In the genomic region with DNA sequence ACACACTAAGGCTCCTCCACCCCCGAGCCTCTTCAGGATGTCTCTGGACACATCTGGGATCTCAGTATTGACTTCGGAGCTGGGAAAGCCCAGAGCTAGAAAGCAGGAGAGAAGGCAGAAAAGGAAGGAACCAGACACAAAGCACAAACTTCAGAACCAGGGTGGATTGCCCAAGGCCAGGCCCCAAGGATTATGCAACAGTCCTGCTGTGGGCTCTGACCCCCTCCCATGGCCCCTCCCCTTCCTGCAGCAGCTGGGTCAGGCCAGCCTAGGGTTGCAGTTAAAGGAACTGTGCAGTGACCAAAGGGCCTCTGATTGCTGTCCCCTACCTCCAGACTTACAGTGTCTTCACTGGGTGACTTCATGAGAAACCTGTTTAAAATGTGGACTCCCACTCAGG, we compare ENCODE assay signal across 1 cellular context.
TF ChIP-seq lines count a peak whose summit lies in the region.

No MANE protein-coding gene starts in this region.

TF ChIP-seq in HepG2, 621 proteins besides CTCF, POLR2A, EP300 and RAD21 (continued from another document and continues in another):
- TF ChIP-seq, protein P1, sequence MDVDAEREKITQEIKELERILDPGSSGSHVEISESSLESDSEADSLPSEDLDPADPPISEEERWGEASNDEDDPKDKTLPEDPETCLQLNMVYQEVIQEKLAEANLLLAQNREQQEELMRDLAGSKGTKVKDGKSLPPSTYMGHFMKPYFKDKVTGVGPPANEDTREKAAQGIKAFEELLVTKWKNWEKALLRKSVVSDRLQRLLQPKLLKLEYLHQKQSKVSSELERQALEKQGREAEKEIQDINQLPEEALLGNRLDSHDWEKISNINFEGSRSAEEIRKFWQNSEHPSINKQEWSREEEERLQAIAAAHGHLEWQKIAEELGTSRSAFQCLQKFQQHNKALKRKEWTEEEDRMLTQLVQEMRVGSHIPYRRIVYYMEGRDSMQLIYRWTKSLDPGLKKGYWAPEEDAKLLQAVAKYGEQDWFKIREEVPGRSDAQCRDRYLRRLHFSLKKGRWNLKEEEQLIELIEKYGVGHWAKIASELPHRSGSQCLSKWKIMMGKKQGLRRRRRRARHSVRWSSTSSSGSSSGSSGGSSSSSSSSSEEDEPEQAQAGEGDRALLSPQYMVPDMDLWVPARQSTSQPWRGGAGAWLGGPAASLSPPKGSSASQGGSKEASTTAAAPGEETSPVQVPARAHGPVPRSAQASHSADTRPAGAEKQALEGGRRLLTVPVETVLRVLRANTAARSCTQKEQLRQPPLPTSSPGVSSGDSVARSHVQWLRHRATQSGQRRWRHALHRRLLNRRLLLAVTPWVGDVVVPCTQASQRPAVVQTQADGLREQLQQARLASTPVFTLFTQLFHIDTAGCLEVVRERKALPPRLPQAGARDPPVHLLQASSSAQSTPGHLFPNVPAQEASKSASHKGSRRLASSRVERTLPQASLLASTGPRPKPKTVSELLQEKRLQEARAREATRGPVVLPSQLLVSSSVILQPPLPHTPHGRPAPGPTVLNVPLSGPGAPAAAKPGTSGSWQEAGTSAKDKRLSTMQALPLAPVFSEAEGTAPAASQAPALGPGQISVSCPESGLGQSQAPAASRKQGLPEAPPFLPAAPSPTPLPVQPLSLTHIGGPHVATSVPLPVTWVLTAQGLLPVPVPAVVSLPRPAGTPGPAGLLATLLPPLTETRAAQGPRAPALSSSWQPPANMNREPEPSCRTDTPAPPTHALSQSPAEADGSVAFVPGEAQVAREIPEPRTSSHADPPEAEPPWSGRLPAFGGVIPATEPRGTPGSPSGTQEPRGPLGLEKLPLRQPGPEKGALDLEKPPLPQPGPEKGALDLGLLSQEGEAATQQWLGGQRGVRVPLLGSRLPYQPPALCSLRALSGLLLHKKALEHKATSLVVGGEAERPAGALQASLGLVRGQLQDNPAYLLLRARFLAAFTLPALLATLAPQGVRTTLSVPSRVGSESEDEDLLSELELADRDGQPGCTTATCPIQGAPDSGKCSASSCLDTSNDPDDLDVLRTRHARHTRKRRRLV (CRISPR knock-in tag; IDR thresholded peaks at IDR 0.05), result peak; percentile 45; the same call in 1 of the 2 replicates
- TF ChIP-seq ZNF354B (CRISPR knock-in tag; IDR thresholded peaks at IDR 0.05) (0 out of 2 replicates have a peak, but pooled peaks have one; percentile 23), ZKSCAN5 (CRISPR knock-in tag; IDR thresholded peaks at IDR 0.05) (no peak), ZNF282 (IDR thresholded peaks at IDR 0.05; ENCODE audit: partially characterized antibody) (no peak), DNMT1 (CRISPR knock-in tag; IDR thresholded peaks at IDR 0.05) (no peak), CBFB (CRISPR knock-in tag; IDR thresholded peaks at IDR 0.05) (no peak), SP140L (CRISPR knock-in tag; IDR thresholded peaks at IDR 0.05; ENCODE audit: borderline replicate concordance) (no peak), NCOA2 (CRISPR knock-in tag; IDR thresholded peaks at IDR 0.05) (peak; percentile 71), ZNF292 (CRISPR knock-in tag; IDR thresholded peaks at IDR 0.05; ENCODE audit: borderline replicate concordance, low read depth) (peak; percentile 93; the same call in 1 of the 2 replicates), SRF (IDR thresholded peaks at IDR 0.05; ENCODE audit: low read depth, low read length) (no peak), ZNF232 (CRISPR knock-in tag; IDR thresholded peaks at IDR 0.05; ENCODE audit: borderline replicate concordance) (peak; percentile 53; the same call in 1 of the 2 replicates), SMARCE1 (IDR thresholded peaks at IDR 0.05; ENCODE audit: borderline replicate concordance) (no peak), SRSF9 (IDR thresholded peaks at IDR 0.05; ENCODE audit: borderline replicate concordance, insufficient read depth, low read depth, low read length, poor library complexity, severe bottlenecking) (no peak), ZFX (CRISPR knock-in tag; IDR thresholded peaks at IDR 0.05; ENCODE audit: low read depth) (peak; percentile 80), ZNF431 (CRISPR knock-in tag; IDR thresholded peaks at IDR 0.05; ENCODE audit: borderline replicate concordance, low read depth) (0 out of 2 replicates have a peak, but pooled peaks have one; percentile 56), ZNF337 (CRISPR knock-in tag; IDR thresholded peaks at IDR 0.05; ENCODE audit: borderline replicate concordance, low read depth) (no peak), MXD4 (CRISPR knock-in tag; IDR thresholded peaks at IDR 0.05) (no peak), SIN3B (IDR thresholded peaks at IDR 0.05; ENCODE audit: low read length) (no peak), AGO2 (optimal IDR thresholded peaks at IDR 0.05; ENCODE audit: low read depth, low read length) (no peak), KMT2B (CRISPR knock-in tag; IDR thresholded peaks at IDR 0.05) (no peak), ZNF33A (CRISPR knock-in tag; IDR thresholded peaks at IDR 0.05; ENCODE audit: borderline replicate concordance) (no peak), RFXAP (CRISPR knock-in tag; IDR thresholded peaks at IDR 0.05; ENCODE audit: borderline replicate concordance) (no peak), ADNP (CRISPR knock-in tag; IDR thresholded peaks at IDR 0.05) (no peak)
- TF ChIP-seq, protein P2, sequence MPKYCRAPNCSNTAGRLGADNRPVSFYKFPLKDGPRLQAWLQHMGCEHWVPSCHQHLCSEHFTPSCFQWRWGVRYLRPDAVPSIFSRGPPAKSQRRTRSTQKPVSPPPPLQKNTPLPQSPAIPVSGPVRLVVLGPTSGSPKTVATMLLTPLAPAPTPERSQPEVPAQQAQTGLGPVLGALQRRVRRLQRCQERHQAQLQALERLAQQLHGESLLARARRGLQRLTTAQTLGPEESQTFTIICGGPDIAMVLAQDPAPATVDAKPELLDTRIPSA (CRISPR knock-in tag; IDR thresholded peaks at IDR 0.05; ENCODE audit: borderline replicate concordance), result no peak
- TF ChIP-seq, protein P3, sequence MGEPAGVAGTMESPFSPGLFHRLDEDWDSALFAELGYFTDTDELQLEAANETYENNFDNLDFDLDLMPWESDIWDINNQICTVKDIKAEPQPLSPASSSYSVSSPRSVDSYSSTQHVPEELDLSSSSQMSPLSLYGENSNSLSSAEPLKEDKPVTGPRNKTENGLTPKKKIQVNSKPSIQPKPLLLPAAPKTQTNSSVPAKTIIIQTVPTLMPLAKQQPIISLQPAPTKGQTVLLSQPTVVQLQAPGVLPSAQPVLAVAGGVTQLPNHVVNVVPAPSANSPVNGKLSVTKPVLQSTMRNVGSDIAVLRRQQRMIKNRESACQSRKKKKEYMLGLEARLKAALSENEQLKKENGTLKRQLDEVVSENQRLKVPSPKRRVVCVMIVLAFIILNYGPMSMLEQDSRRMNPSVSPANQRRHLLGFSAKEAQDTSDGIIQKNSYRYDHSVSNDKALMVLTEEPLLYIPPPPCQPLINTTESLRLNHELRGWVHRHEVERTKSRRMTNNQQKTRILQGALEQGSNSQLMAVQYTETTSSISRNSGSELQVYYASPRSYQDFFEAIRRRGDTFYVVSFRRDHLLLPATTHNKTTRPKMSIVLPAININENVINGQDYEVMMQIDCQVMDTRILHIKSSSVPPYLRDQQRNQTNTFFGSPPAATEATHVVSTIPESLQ (CRISPR knock-in tag; conservative IDR thresholded peaks at IDR 0.05), result no peak
- TF ChIP-seq, protein P4, sequence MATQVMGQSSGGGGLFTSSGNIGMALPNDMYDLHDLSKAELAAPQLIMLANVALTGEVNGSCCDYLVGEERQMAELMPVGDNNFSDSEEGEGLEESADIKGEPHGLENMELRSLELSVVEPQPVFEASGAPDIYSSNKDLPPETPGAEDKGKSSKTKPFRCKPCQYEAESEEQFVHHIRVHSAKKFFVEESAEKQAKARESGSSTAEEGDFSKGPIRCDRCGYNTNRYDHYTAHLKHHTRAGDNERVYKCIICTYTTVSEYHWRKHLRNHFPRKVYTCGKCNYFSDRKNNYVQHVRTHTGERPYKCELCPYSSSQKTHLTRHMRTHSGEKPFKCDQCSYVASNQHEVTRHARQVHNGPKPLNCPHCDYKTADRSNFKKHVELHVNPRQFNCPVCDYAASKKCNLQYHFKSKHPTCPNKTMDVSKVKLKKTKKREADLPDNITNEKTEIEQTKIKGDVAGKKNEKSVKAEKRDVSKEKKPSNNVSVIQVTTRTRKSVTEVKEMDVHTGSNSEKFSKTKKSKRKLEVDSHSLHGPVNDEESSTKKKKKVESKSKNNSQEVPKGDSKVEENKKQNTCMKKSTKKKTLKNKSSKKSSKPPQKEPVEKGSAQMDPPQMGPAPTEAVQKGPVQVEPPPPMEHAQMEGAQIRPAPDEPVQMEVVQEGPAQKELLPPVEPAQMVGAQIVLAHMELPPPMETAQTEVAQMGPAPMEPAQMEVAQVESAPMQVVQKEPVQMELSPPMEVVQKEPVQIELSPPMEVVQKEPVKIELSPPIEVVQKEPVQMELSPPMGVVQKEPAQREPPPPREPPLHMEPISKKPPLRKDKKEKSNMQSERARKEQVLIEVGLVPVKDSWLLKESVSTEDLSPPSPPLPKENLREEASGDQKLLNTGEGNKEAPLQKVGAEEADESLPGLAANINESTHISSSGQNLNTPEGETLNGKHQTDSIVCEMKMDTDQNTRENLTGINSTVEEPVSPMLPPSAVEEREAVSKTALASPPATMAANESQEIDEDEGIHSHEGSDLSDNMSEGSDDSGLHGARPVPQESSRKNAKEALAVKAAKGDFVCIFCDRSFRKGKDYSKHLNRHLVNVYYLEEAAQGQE (IDR thresholded peaks at IDR 0.05; ENCODE audit: borderline replicate concordance in 1 of 2, low read depth in 1 of 2, low read length in 2 of 2), result peak in 1 of 2 experiments; percentile 32; a peak in 1 of 4 replicates
- TF ChIP-seq, protein P5, sequence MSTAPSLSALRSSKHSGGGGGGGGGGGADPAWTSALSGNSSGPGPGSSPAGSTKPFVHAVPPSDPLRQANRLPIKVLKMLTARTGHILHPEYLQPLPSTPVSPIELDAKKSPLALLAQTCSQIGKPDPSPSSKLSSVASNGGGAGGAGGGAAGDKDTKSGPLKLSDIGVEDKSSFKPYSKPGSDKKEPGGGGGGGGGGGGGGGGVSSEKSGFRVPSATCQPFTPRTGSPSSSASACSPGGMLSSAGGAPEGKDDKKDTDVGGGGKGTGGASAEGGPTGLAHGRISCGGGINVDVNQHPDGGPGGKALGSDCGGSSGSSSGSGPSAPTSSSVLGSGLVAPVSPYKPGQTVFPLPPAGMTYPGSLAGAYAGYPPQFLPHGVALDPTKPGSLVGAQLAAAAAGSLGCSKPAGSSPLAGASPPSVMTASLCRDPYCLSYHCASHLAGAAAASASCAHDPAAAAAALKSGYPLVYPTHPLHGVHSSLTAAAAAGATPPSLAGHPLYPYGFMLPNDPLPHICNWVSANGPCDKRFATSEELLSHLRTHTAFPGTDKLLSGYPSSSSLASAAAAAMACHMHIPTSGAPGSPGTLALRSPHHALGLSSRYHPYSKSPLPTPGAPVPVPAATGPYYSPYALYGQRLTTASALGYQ (CRISPR knock-in tag; IDR thresholded peaks at IDR 0.05), result no peak
- TF ChIP-seq, protein P6, sequence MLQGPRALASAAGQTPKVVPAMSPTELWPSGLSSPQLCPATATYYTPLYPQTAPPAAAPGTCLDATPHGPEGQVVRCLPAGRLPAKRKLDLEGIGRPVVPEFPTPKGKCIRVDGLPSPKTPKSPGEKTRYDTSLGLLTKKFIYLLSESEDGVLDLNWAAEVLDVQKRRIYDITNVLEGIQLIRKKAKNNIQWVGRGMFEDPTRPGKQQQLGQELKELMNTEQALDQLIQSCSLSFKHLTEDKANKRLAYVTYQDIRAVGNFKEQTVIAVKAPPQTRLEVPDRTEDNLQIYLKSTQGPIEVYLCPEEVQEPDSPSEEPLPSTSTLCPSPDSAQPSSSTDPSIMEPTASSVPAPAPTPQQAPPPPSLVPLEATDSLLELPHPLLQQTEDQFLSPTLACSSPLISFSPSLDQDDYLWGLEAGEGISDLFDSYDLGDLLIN (CRISPR knock-in tag; IDR thresholded peaks at IDR 0.05; ENCODE audit: borderline replicate concordance), result no peak
- TF ChIP-seq, protein P7, sequence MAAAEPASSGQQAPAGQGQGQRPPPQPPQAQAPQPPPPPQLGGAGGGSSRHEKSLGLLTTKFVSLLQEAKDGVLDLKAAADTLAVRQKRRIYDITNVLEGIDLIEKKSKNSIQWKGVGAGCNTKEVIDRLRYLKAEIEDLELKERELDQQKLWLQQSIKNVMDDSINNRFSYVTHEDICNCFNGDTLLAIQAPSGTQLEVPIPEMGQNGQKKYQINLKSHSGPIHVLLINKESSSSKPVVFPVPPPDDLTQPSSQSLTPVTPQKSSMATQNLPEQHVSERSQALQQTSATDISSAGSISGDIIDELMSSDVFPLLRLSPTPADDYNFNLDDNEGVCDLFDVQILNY (CRISPR knock-in tag; conservative IDR thresholded peaks at IDR 0.05), result no peak
- TF ChIP-seq, protein P8, sequence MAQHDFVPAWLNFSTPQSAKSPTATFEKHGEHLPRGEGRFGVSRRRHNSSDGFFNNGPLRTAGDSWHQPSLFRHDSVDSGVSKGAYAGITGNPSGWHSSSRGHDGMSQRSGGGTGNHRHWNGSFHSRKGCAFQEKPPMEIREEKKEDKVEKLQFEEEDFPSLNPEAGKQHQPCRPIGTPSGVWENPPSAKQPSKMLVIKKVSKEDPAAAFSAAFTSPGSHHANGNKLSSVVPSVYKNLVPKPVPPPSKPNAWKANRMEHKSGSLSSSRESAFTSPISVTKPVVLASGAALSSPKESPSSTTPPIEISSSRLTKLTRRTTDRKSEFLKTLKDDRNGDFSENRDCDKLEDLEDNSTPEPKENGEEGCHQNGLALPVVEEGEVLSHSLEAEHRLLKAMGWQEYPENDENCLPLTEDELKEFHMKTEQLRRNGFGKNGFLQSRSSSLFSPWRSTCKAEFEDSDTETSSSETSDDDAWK (CRISPR knock-in tag; IDR thresholded peaks at IDR 0.05), result no peak
- TF ChIP-seq, protein P9, sequence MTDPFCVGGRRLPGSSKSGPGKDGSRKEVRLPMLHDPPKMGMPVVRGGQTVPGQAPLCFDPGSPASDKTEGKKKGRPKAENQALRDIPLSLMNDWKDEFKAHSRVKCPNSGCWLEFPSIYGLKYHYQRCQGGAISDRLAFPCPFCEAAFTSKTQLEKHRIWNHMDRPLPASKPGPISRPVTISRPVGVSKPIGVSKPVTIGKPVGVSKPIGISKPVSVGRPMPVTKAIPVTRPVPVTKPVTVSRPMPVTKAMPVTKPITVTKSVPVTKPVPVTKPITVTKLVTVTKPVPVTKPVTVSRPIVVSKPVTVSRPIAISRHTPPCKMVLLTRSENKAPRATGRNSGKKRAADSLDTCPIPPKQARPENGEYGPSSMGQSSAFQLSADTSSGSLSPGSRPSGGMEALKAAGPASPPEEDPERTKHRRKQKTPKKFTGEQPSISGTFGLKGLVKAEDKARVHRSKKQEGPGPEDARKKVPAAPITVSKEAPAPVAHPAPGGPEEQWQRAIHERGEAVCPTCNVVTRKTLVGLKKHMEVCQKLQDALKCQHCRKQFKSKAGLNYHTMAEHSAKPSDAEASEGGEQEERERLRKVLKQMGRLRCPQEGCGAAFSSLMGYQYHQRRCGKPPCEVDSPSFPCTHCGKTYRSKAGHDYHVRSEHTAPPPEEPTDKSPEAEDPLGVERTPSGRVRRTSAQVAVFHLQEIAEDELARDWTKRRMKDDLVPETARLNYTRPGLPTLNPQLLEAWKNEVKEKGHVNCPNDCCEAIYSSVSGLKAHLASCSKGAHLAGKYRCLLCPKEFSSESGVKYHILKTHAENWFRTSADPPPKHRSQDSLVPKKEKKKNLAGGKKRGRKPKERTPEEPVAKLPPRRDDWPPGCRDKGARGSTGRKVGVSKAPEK (CRISPR knock-in tag; IDR thresholded peaks at IDR 0.05; ENCODE audit: borderline replicate concordance), result no peak
- TF ChIP-seq, protein P10, sequence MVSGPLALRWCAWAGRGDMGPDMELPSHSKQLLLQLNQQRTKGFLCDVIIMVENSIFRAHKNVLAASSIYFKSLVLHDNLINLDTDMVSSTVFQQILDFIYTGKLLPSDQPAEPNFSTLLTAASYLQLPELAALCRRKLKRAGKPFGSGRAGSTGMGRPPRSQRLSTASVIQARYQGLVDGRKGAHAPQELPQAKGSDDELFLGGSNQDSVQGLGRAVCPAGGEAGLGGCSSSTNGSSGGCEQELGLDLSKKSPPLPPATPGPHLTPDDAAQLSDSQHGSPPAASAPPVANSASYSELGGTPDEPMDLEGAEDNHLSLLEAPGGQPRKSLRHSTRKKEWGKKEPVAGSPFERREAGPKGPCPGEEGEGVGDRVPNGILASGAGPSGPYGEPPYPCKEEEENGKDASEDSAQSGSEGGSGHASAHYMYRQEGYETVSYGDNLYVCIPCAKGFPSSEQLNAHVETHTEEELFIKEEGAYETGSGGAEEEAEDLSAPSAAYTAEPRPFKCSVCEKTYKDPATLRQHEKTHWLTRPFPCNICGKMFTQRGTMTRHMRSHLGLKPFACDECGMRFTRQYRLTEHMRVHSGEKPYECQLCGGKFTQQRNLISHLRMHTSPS (CRISPR knock-in tag; IDR thresholded peaks at IDR 0.05; ENCODE audit: low read depth), result no peak
